In genomic region chr21:44523567-44524181, GRCh38 we compare ENCODE assay signal across 18 cellular contexts. TPM values are rescaled to one million over a fixed set of nuclear protein-coding genes. Genes with fewer than 3 reads are reported as not detected.
DNase-seq lines count a peak whose midpoint lies in the region; ATAC-seq, FAIRE-seq and TF ChIP-seq lines count a peak whose summit lies in the region.
"Had no signal": no experiment of that assay in that cellular context is flagged by ENCODE, and none has a peak within 500 bp of the region (broad histone marks: within the 10 kb centered on the region; RNA-seq: fewer than 3 reads in every experiment).

No MANE protein-coding gene starts in this region.

- H3K27ac ChIP-seq in esophagus squamous epithelium (no peak overlapping the region), H9 (ENCODE audit: insufficient read length, low read depth, low read length) (no peak overlapping the region)
- H3K27ac ChIP-seq: BLaER1, GM23248 had no signal

- H3K4me1 Mint-ChIP-seq in activated naive CD4-positive, alpha-beta T cell treated with anti-CD3 and anti-CD28 coated beads, Interleukin-2, amount 10 ng/mL, durations not matched to agents 7 days and 5 days: no peaks in the 10 kb centered on the region
- H3K4me1 Mint-ChIP-seq in activated T-helper 17 cell treated with anti-CD3 and anti-CD28 coated beads, Interleukin-2, amount 50 U/mL, for 72 hours: no peaks in the 10 kb centered on the region
- H3K4me1 Mint-ChIP-seq in H9: peaks cover 0 to 4% of the 10 kb centered on the region in 2 experiments; a peak in 1 of 4 replicates
- H3K4me1 Mint-ChIP-seq: CD8-positive, alpha-beta memory T cell had no signal

- no peak overlapping the region for H2AFZ ChIP-seq in H9 (ENCODE audit: low read length)
- H2AFZ ChIP-seq: GM23248 had no signal

- TF ChIP-seq CTCF in epithelial cell of esophagus (IDR thresholded peaks at IDR 0.05; ENCODE audit: insufficient read depth, low read depth, low read length, missing control alignments): no peak
- TF ChIP-seq CTCF in esophagus squamous epithelium (IDR thresholded peaks at IDR 0.05): no peak
- TF ChIP-seq CTCF in H9 (conservative IDR thresholded peaks at IDR 0.05): no peak

- no peak overlapping the region for H4K5ac ChIP-seq in H9 (ENCODE audit: insufficient read length, low read depth, low read length)

- H3K36me3 Mint-ChIP-seq in activated naive CD4-positive, alpha-beta T cell treated with anti-CD3 and anti-CD28 coated beads, Interleukin-2, amount 50 U/mL, for 72 hours: no peaks in the 10 kb centered on the region
- no peaks in the 10 kb centered on the region for H3K36me3 Mint-ChIP-seq in activated naive CD4-positive, alpha-beta T cell treated with anti-CD3 and anti-CD28 coated beads, Interleukin-2, amount 10 ng/mL, durations not matched to agents 7 days and 5 days
- H3K36me3 Mint-ChIP-seq in activated T-helper 17 cell treated with anti-CD3 and anti-CD28 coated beads, Interleukin-2, amount 50 U/mL, for 72 hours (ENCODE audit: low read depth): no peaks in the 10 kb centered on the region
- peaks cover 2 to 4% (median 3%) of the 10 kb centered on the region in 3 experiments; a peak in 3 of 7 replicates for H3K36me3 Mint-ChIP-seq in H9 (ENCODE audit: insufficient read depth in 1 of 3, low read depth in 3 of 3)
- H3K36me3 Mint-ChIP-seq: CD8-positive, alpha-beta memory T cell had no signal

- H2BK120ac ChIP-seq in H9 (ENCODE audit: low read depth, low read length, poor library complexity, severe bottlenecking): no peak overlapping the region

- no peak overlapping the region for H3K18ac ChIP-seq in H9 (ENCODE audit: insufficient read length, low read depth, low read length)

- H2BK12ac ChIP-seq in H9 (ENCODE audit: insufficient read length, low read depth, low read length): no peak overlapping the region

- H2BK5ac ChIP-seq in H9 (ENCODE audit: insufficient read length, low read length): no peak overlapping the region

- no peak for TF ChIP-seq POLR2A in esophagus squamous epithelium (IDR thresholded peaks at IDR 0.05)

- peak; percentile 22 to 25 for ATAC-seq in activated naive CD4-positive, alpha-beta T cell treated with anti-CD3 and anti-CD28 coated beads, Interleukin-2, amount 50 U/mL, for 72 hours
- ATAC-seq in activated T-helper 17 cell treated with anti-CD3 and anti-CD28 coated beads, Interleukin-2, amount 50 U/mL, for 72 hours (replicated peaks): peak; percentile 16

- H2BK20ac ChIP-seq in H9 (ENCODE audit: low read depth, low read length, poor library complexity, severe bottlenecking): no peak overlapping the region

- H4K91ac ChIP-seq in H9 (ENCODE audit: insufficient read length, low read depth, low read length): no peak overlapping the region

- WGBS in esophagus squamous epithelium, 2 donors: 70 to 100% methylated on average over 1 of the region's 1 CpG
- WGBS in H9 (ENCODE audit: extremely low coverage, insufficient read length, low lambda C conversion rate): no CpG with 5 or more reads among the region's 1 CpG

- no peaks in the 10 kb centered on the region for H4K20me1 ChIP-seq in H9 (ENCODE audit: control insufficient read depth, insufficient read depth, insufficient read length)
- H4K20me1 ChIP-seq: BLaER1 had no signal

- CTCF ChIA-PET in activated naive CD4-positive, alpha-beta T cell treated with anti-CD3 and anti-CD28 coated beads, Interleukin-2, amount 10 ng/mL, durations not matched to agents 7 days and 5 days (lab: Charles Lee): no interaction called here

- no peak overlapping the region for H2BK15ac ChIP-seq in H9 (ENCODE audit: low read depth, low read length)

- H3K4me3 Mint-ChIP-seq in activated naive CD4-positive, alpha-beta T cell treated with anti-CD3 and anti-CD28 coated beads, Interleukin-2, amount 10 ng/mL, durations not matched to agents 7 days and 5 days: no peak overlapping the region
- no peak overlapping the region for H3K4me3 Mint-ChIP-seq in activated T-helper 17 cell treated with anti-CD3 and anti-CD28 coated beads, Interleukin-2, amount 50 U/mL, for 72 hours
- H3K4me3 Mint-ChIP-seq in H9: no peak overlapping the region
- H3K4me3 Mint-ChIP-seq: CD8-positive, alpha-beta memory T cell had no signal

- H3K9me3 ChIP-seq in esophagus squamous epithelium: no peaks in the 10 kb centered on the region
- H3K9me3 ChIP-seq in H9 (ENCODE audit: control insufficient read depth, low read depth, low read length): no peaks in the 10 kb centered on the region

- no peak overlapping the region for H3K56ac ChIP-seq in H9 (ENCODE audit: insufficient read length, low read depth, low read length)

- H2AK5ac ChIP-seq in H9 (ENCODE audit: insufficient read length, low read length): no peak overlapping the region

- no peak overlapping the region for H3K4me3 ChIP-seq in epithelial cell of esophagus (ENCODE audit: low read length)
- no peak overlapping the region for H3K4me3 ChIP-seq in esophagus squamous epithelium
- H3K4me3 ChIP-seq: BLaER1, GM23248 had no signal

- no peak for DNase-seq in activated naive CD4-positive, alpha-beta T cell treated with anti-CD3 and anti-CD28 coated beads, Interleukin-2, amount 50 U/mL, for 72 hours (ENCODE audit: low spot score in 2 of 2)
- DNase-seq in activated naive CD4-positive, alpha-beta T cell treated with anti-CD3 and anti-CD28 coated beads, Interleukin-2, amount 10 ng/mL, durations not matched to agents 7 days and 5 days: no peak
- DNase-seq in epithelial cell of esophagus (ENCODE audit: low read depth) (peak; percentile 6), urothelium cell line (ENCODE audit: low spot score) (no peak), esophagus squamous epithelium (lab: John Stamatoyannopoulos, UW) (no peak), RPMI8226 (no peak), H9 (no peak)
- DNase-seq: 8988T; AML-193; Caco-2; CD8-positive, alpha-beta memory T cell; GM23248; H7 had no signal

- intact Hi-C loops in esophagus squamous epithelium (cut with DNase I): no loop called here

- no peak overlapping the region for H3K9ac ChIP-seq in H9 (ENCODE audit: extremely low read depth, insufficient read length, low read length)
- H3K9ac ChIP-seq: BLaER1, GM23248 had no signal

- no peak overlapping the region for H3T11ph ChIP-seq in H9 (ENCODE audit: low read length)

- H3K9me3 Mint-ChIP-seq in activated naive CD4-positive, alpha-beta T cell treated with anti-CD3 and anti-CD28 coated beads, Interleukin-2, amount 50 U/mL, for 72 hours: no peaks in the 10 kb centered on the region
- no peaks in the 10 kb centered on the region for H3K9me3 Mint-ChIP-seq in activated naive CD4-positive, alpha-beta T cell treated with anti-CD3 and anti-CD28 coated beads, Interleukin-2, amount 10 ng/mL, durations not matched to agents 7 days and 5 days
- no peaks in the 10 kb centered on the region for H3K9me3 Mint-ChIP-seq in activated T-helper 17 cell treated with anti-CD3 and anti-CD28 coated beads, Interleukin-2, amount 50 U/mL, for 72 hours
- H3K9me3 Mint-ChIP-seq in H9: no peaks in the 10 kb centered on the region
- H3K9me3 Mint-ChIP-seq: CD8-positive, alpha-beta memory T cell had no signal

- H3K4ac ChIP-seq in H9 (ENCODE audit: low read depth, low read length): no peak overlapping the region

- H3K14ac ChIP-seq in H9 (ENCODE audit: insufficient read depth, low read length): no peak overlapping the region

- FAIRE-seq in urothelium cell line (lab: Jason Lieb, UNC): peak; percentile 86
- FAIRE-seq: GM18507 had no signal

- peaks cover 4% of the 10 kb centered on the region for H3K27me3 Mint-ChIP-seq in activated naive CD4-positive, alpha-beta T cell treated with anti-CD3 and anti-CD28 coated beads, Interleukin-2, amount 10 ng/mL, durations not matched to agents 7 days and 5 days
- no peaks in the 10 kb centered on the region for H3K27me3 Mint-ChIP-seq in activated T-helper 17 cell treated with anti-CD3 and anti-CD28 coated beads, Interleukin-2, amount 50 U/mL, for 72 hours
- peaks cover 16% of the 10 kb centered on the region for H3K27me3 Mint-ChIP-seq in H9 (ENCODE audit: low read depth)

- no peaks in the 10 kb centered on the region for H3K79me2 ChIP-seq in H9 (ENCODE audit: insufficient read depth, low read length)

- H3K4me1 ChIP-seq in esophagus squamous epithelium (no peaks in the 10 kb centered on the region), H9 (ENCODE audit: insufficient read depth, low read length) (no peaks in the 10 kb centered on the region)
- H3K4me1 ChIP-seq: BLaER1 had no signal

- H3K36me3 ChIP-seq in esophagus squamous epithelium: no peaks in the 10 kb centered on the region
- H3K36me3 ChIP-seq: BLaER1 had no signal

- H3K79me1 ChIP-seq in H9 (ENCODE audit: insufficient read depth, low read depth, low read length, poor library complexity, severe bottlenecking): no peaks in the 10 kb centered on the region

- no peaks in the 10 kb centered on the region for H3K23me2 ChIP-seq in H9 (ENCODE audit: insufficient read length, low read depth, low read length, poor library complexity, severe bottlenecking)

- H4K8ac ChIP-seq in H9 (replicated peaks; ENCODE audit: insufficient read length, low read depth, low read length): no peak overlapping the region

- no peak overlapping the region for H3K4me2 ChIP-seq in H9 (ENCODE audit: insufficient read depth, insufficient read length, low read length)
- H3K4me2 ChIP-seq: BLaER1 had no signal

- H3K27me3 ChIP-seq in esophagus squamous epithelium (peaks cover 0 to 23% (median 0%) of the 10 kb centered on the region in 4 donors), H9 (ENCODE audit: insufficient read depth, low read length) (no peaks in the 10 kb centered on the region)
- H3K27me3 ChIP-seq: BLaER1 had no signal

- no peak overlapping the region for H3K27ac Mint-ChIP-seq in activated naive CD4-positive, alpha-beta T cell treated with anti-CD3 and anti-CD28 coated beads, Interleukin-2, amount 50 U/mL, for 72 hours
- no peak overlapping the region for H3K27ac Mint-ChIP-seq in activated naive CD4-positive, alpha-beta T cell treated with anti-CD3 and anti-CD28 coated beads, Interleukin-2, amount 10 ng/mL, durations not matched to agents 7 days and 5 days
- H3K27ac Mint-ChIP-seq in activated T-helper 17 cell treated with anti-CD3 and anti-CD28 coated beads, Interleukin-2, amount 50 U/mL, for 72 hours: no peak overlapping the region
- H3K27ac Mint-ChIP-seq in H9: no peak overlapping the region
- H3K27ac Mint-ChIP-seq: CD8-positive, alpha-beta memory T cell had no signal

- H3K23ac ChIP-seq in H9 (ENCODE audit: insufficient read length, low read depth, low read length): no peak overlapping the region

RNA-seq across cellular contexts. Expression of gene KRTAP10-1, which starts 16.3 kb away (rescaled TPM):
- total RNA-seq in activated naive CD4-positive, alpha-beta T cell treated with anti-CD3 and anti-CD28 coated beads, Interleukin-2, amount 50 U/mL, for 72 hours: not detected
- total RNA-seq in activated T-helper 17 cell treated with anti-CD3 and anti-CD28 coated beads, Interleukin-2, amount 50 U/mL, for 72 hours: not detected
- total RNA-seq in esophagus squamous epithelium (not detected), H9 (2021) (not detected in 2 replicates)
- total RNA-seq: Caco-2; CD8-positive, alpha-beta memory T cell; Daoy; GM23248; H7; HT1080 had no signal

RNA-seq across cellular contexts. Expression of gene KRTAP10-2, which starts 27.6 kb away (rescaled TPM):
- not detected for total RNA-seq in activated naive CD4-positive, alpha-beta T cell treated with anti-CD3 and anti-CD28 coated beads, Interleukin-2, amount 50 U/mL, for 72 hours
- total RNA-seq in activated T-helper 17 cell treated with anti-CD3 and anti-CD28 coated beads, Interleukin-2, amount 50 U/mL, for 72 hours: not detected
- not detected for total RNA-seq in esophagus squamous epithelium
- not detected in 2 replicates for total RNA-seq in H9 (2021)
- total RNA-seq: Caco-2; CD8-positive, alpha-beta memory T cell; Daoy; GM23248; H7; HT1080 had no signal

RNA-seq across cellular contexts. Expression of gene KRTAP10-3, which starts 34.9 kb away (rescaled TPM):
- total RNA-seq in activated naive CD4-positive, alpha-beta T cell treated with anti-CD3 and anti-CD28 coated beads, Interleukin-2, amount 50 U/mL, for 72 hours: not detected
- not detected for total RNA-seq in activated T-helper 17 cell treated with anti-CD3 and anti-CD28 coated beads, Interleukin-2, amount 50 U/mL, for 72 hours
- total RNA-seq in esophagus squamous epithelium (not detected), H9 (2021) (not detected in 2 replicates)
- total RNA-seq: Caco-2; CD8-positive, alpha-beta memory T cell; Daoy; GM23248; H7; HT1080 had no signal

RNA-seq across cellular contexts. Expression of gene KRTAP10-4, which starts 49.9 kb away (rescaled TPM):
- not detected for total RNA-seq in activated naive CD4-positive, alpha-beta T cell treated with anti-CD3 and anti-CD28 coated beads, Interleukin-2, amount 50 U/mL, for 72 hours
- total RNA-seq in activated T-helper 17 cell treated with anti-CD3 and anti-CD28 coated beads, Interleukin-2, amount 50 U/mL, for 72 hours: not detected
- total RNA-seq in esophagus squamous epithelium (not detected), H9 (2021) (not detected in 2 replicates)
- total RNA-seq: Caco-2; CD8-positive, alpha-beta memory T cell; Daoy; GM23248; H7; HT1080 had no signal

RNA-seq across cellular contexts. Expression of gene KRTAP10-5, which starts 56.7 kb away (rescaled TPM):
- not detected for total RNA-seq in activated naive CD4-positive, alpha-beta T cell treated with anti-CD3 and anti-CD28 coated beads, Interleukin-2, amount 50 U/mL, for 72 hours
- total RNA-seq in activated T-helper 17 cell treated with anti-CD3 and anti-CD28 coated beads, Interleukin-2, amount 50 U/mL, for 72 hours: not detected
- total RNA-seq in esophagus squamous epithelium: not detected
- total RNA-seq in H9 (2021): not detected in 2 replicates
- total RNA-seq: Caco-2; CD8-positive, alpha-beta memory T cell; Daoy; GM23248; H7; HT1080 had no signal
